ENCODE assay signal across 1 cellular context in the genomic region with DNA sequence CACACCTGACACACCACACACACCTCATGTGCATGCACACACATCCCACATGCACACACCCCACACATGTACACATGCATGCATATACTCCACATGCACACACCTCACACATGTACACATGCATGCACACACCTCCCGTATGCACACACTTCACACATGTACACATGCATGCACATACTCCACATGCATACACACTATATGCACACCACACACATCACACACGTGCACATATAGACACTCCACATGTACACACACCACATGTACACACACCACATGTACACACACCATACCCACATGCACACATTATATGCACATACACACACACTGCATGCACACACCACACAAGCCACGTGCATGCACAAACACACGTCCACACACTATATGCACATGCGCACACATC.
TF ChIP-seq lines count a peak whose summit lies in the region.

No MANE protein-coding gene starts in this region.

TF ChIP-seq in H1, 55 proteins besides CTCF, POLR2A, EP300 and RAD21:
- TF ChIP-seq SIN3A (conservative IDR thresholded peaks at IDR 0.05 in 1 of 2, IDR thresholded peaks at IDR 0.05 in 1 of 2; ENCODE audit: low read depth in 1 of 2, low read length in 2 of 2) (no peak), TBP (IDR thresholded peaks at IDR 0.05; ENCODE audit: low read depth, low read length) (no peak), YY1 (IDR thresholded peaks at IDR 0.05; ENCODE audit: low read depth, low read length) (no peak), HDAC6 (IDR thresholded peaks at IDR 0.05; ENCODE audit: low read depth, low read length) (no peak), PHF8 (conservative IDR thresholded peaks at IDR 0.05; ENCODE audit: low read depth, low read length) (no peak)
